Comparison of ENCODE assay signal across 9 cellular contexts in genomic region chr3:150737874-150738679, GRCh38. TPM values are rescaled to one million over a fixed set of nuclear protein-coding genes. Genes with fewer than 3 reads are reported as not detected.
DNase-seq lines count a peak whose midpoint lies in the region; ATAC-seq and TF ChIP-seq lines count a peak whose summit lies in the region.
"Had no signal": no experiment of that assay in that cellular context is flagged by ENCODE, and none has a peak within 500 bp of the region (broad histone marks: within the 10 kb centered on the region; RNA-seq: fewer than 3 reads in every experiment).

No MANE protein-coding gene starts in this region.

- POLR2A ChIA-PET in GM10248 (lab: Yijun Ruan, JAX), result interaction anchor here (1.0 kb wide), 1 partner anchor 24 kb away, joined by 3 read pairs; no protein-coding TSS in a partner anchor

- H3K27me3 ChIP-seq in gastroesophageal sphincter (no peaks in the 10 kb centered on the region), vagina (no peaks in the 10 kb centered on the region)

- H3K4me1 ChIP-seq in gastroesophageal sphincter (peaks cover 0 to 6% (median 2%) of the 10 kb centered on the region in 3 donors), vagina (peaks cover 89% of the 10 kb centered on the region)

- TF ChIP-seq POLR2A in gastroesophageal sphincter (IDR thresholded peaks at IDR 0.05) (no peak), vagina (IDR thresholded peaks at IDR 0.05) (no peak)

- no peak overlapping the region for H3K27ac ChIP-seq in gastroesophageal sphincter
- H3K27ac ChIP-seq in vagina, result peak overlapping the region; percentile 49

- H3K27ac Mint-ChIP-seq in T-helper 1 cell treated with Interleukin-12 subunit alpha and Interleukin-12 subunit beta and Interleukin-4 antibody, amounts not matched to agents 30 μg/mL and 1 μg/mL, for 36 hours, result peak overlapping the region; percentile 90

- peaks cover 70% of the 10 kb centered on the region for H3K4me1 Mint-ChIP-seq in T-helper 1 cell treated with Interleukin-12 subunit alpha and Interleukin-12 subunit beta and Interleukin-4 antibody, amounts not matched to agents 30 μg/mL and 1 μg/mL, for 36 hours (ENCODE audit: low read depth)

- no peaks in the 10 kb centered on the region for H3K27me3 Mint-ChIP-seq in T-helper 1 cell treated with Interleukin-12 subunit alpha and Interleukin-12 subunit beta and Interleukin-4 antibody, amounts not matched to agents 30 μg/mL and 1 μg/mL, for 36 hours (ENCODE audit: low read depth)
- H3K27me3 Mint-ChIP-seq: IgD-negative memory B cell had no signal

- H3K9me3 Mint-ChIP-seq in T-helper 1 cell treated with Interleukin-12 subunit alpha and Interleukin-12 subunit beta and Interleukin-4 antibody, amounts not matched to agents 30 μg/mL and 1 μg/mL, for 36 hours, result no peaks in the 10 kb centered on the region
- H3K9me3 Mint-ChIP-seq: IgD-negative memory B cell had no signal

- DNase-seq in vagina (ENCODE audit: extremely low spot score in 2 of 2) (peak in 1 of 2 donors; percentile 86), RKO (ENCODE audit: low spot score) (no peak), NCI-H510A treated with DMSO at 0.1 percent for 48 hours (lab: John Stamatoyannopoulos, UW) (no peak), GM10248 (ENCODE audit: extremely low spot score) (no peak)

- WGBS in gastroesophageal sphincter (ENCODE audit: low coverage in 1 of 2), 2 donors, result 80 to 96% methylated on average over 2 of the region's 2 CpGs

- H3K36me3 Mint-ChIP-seq in T-helper 1 cell treated with Interleukin-12 subunit alpha and Interleukin-12 subunit beta and Interleukin-4 antibody, amounts not matched to agents 30 μg/mL and 1 μg/mL, for 36 hours (ENCODE audit: low read depth), result peaks cover 29% of the 10 kb centered on the region

- TF ChIP-seq EP300 in gastroesophageal sphincter (IDR thresholded peaks at IDR 0.05), result no peak

- H3K4me3 Mint-ChIP-seq in T-helper 1 cell treated with Interleukin-12 subunit alpha and Interleukin-12 subunit beta and Interleukin-4 antibody, amounts not matched to agents 30 μg/mL and 1 μg/mL, for 36 hours, result peak overlapping the region; percentile 6

- CTCF ChIA-PET in GM10248 (lab: Yijun Ruan, JAX), result interaction anchor here (0.9 to 5.6 kb wide), 5 partner anchors 9 to 34 kb away, joined by 3 to 33 read pairs (median 3); partner anchors contain the start of genes ERICH6 and SIAH2

- intact Hi-C loops in vagina (cut with DNase I), result no loop called here

- ATAC-seq in GM18498 (IDR thresholded peaks at IDR 0.05; ENCODE audit: unreplicated experiment) (peak; percentile 41), HG02759 (IDR thresholded peaks at IDR 0.05; ENCODE audit: unreplicated experiment) (peak; percentile 60), gastroesophageal sphincter (peak; percentile 73)

- H3K36me3 ChIP-seq in gastroesophageal sphincter, result peaks cover 0 to 27% of the 10 kb centered on the region in 2 donors
- H3K36me3 ChIP-seq in vagina, result peaks cover 0 to 22% of the 10 kb centered on the region in 2 donors

- no peak overlapping the region for H3K4me3 ChIP-seq in gastroesophageal sphincter
- H3K4me3 ChIP-seq in vagina, result no peak overlapping the region

- H3K9me3 ChIP-seq in gastroesophageal sphincter (no peaks in the 10 kb centered on the region), vagina (no peaks in the 10 kb centered on the region)

- no peak for TF ChIP-seq CTCF in gastroesophageal sphincter (IDR thresholded peaks at IDR 0.05)
- TF ChIP-seq CTCF in vagina (IDR thresholded peaks at IDR 0.05), result no peak
- TF ChIP-seq CTCF in GM10248 (IDR thresholded peaks at IDR 0.05; ENCODE audit: control extremely low read depth, extremely low read depth, low read depth, missing control alignments), result no peak

RNA-seq across cellular contexts. Expression of gene SIAH2, which starts 24.9 kb away (rescaled TPM):
- total RNA-seq in gastroesophageal sphincter, result 10 to 100 TPM; 26.0 to 36.1 (median 28.5) TPM
- total RNA-seq in vagina, result 71.0 TPM

RNA-seq across cellular contexts. Expression of gene ERICH6, which starts 34.4 kb away (rescaled TPM):
- not detected for total RNA-seq in gastroesophageal sphincter
- not detected for total RNA-seq in vagina
